Comparison of ENCODE assay signal across 25 cellular contexts in genomic region chr3:186339180-186339912, GRCh38. TPM values are rescaled to one million over a fixed set of nuclear protein-coding genes. Genes with fewer than 3 reads are reported as not detected.
DNase-seq lines count a peak whose midpoint lies in the region; ATAC-seq and TF ChIP-seq lines count a peak whose summit lies in the region.
"Had no signal": no experiment of that assay in that cellular context is flagged by ENCODE, and none has a peak within 500 bp of the region (broad histone marks: within the 10 kb centered on the region; RNA-seq: fewer than 3 reads in every experiment).

No MANE protein-coding gene starts in this region.

- no peak for DNase-seq in activated naive CD4-positive, alpha-beta T cell (lab: John Stamatoyannopoulos, UW)
- peak; percentile 39 for DNase-seq in Jurkat, Clone E6-1 (ENCODE audit: low read depth, low spot score)
- peak; percentile 54 for DNase-seq in germinal center (ENCODE audit: low spot score)
- no peak for DNase-seq in naive thymus-derived CD4-positive, alpha-beta T cell
- no peak for DNase-seq in heart left ventricle
- DNase-seq in ACHN = no peak
- DNase-seq: activated CD4-positive, alpha-beta T cell treated with anti-CD3 and anti-CD28 coated beads for 4 hours; activated naive CD4-positive, alpha-beta T cell treated with anti-CD3 and anti-CD28 coated beads, Interleukin-2, amount 50 U/mL, for 16 hours; activated T-cell treated with anti-CD3 and anti-CD28 coated beads, Interleukin-2, amount 50 U/mL, for 48 hours; AML-193; left colon; occipital lobe; psoas muscle; stimulated activated naive CD8-positive, alpha-beta T cell treated with anti-CD3 and anti-CD28 coated beads, Interleukin-15, Interleukin-2, amounts not matched to agents 100 U/mL and 50 U/mL, for 24 hours; T-helper 1 cell had no signal

- TF ChIP-seq CTCF in heart left ventricle (IDR thresholded peaks at IDR 0.05) = no peak

- peaks cover 5% of the 10 kb centered on the region for H3K9me3 Mint-ChIP-seq in activated naive CD4-positive, alpha-beta T cell treated with anti-CD3 and anti-CD28 coated beads, Interleukin-2, amount 50 U/mL, for 24 hours
- H3K9me3 Mint-ChIP-seq in naive thymus-derived CD4-positive, alpha-beta T cell = peaks cover 0 to 7% (median 4%) of the 10 kb centered on the region in 11 donors

- no peaks in the 10 kb centered on the region for H3K4me1 ChIP-seq in naive thymus-derived CD4-positive, alpha-beta T cell (ENCODE audit: control insufficient read depth in 2 of 2, insufficient read depth in 2 of 2, low read length in 2 of 2)
- H3K4me1 ChIP-seq in heart left ventricle = peaks cover 0 to 23% (median 5%) of the 10 kb centered on the region in 12 donors
- H3K4me1 ChIP-seq: ascending aorta, foreskin keratinocyte, psoas muscle had no signal

- in situ Hi-C loops in ACHN (cut with HindIII; ENCODE audit: low pct_ligation_motif_present, low pct_unique_long_range_greater_than_20kb, low sequenced_read_pairs) = no loop called here

- H3K36me3 ChIP-seq in naive thymus-derived CD4-positive, alpha-beta T cell (ENCODE audit: control insufficient read depth in 2 of 3, insufficient read depth in 3 of 3, low read length in 3 of 3) = no peaks in the 10 kb centered on the region
- H3K36me3 ChIP-seq in heart left ventricle = no peaks in the 10 kb centered on the region
- H3K36me3 ChIP-seq: ascending aorta, thoracic aorta had no signal

- no peak for ATAC-seq in GM18907 (IDR thresholded peaks at IDR 0.05; ENCODE audit: unreplicated experiment)
- no peak for ATAC-seq in naive thymus-derived CD4-positive, alpha-beta T cell
- no peak for ATAC-seq in heart left ventricle
- ATAC-seq: left colon; psoas muscle; stimulated activated naive CD8-positive, alpha-beta T cell treated with anti-CD3 and anti-CD28 coated beads, Interleukin-15, Interleukin-2, amounts not matched to agents 100 U/mL and 50 U/mL, for 24 hours had no signal

- H3K36me3 Mint-ChIP-seq in activated naive CD4-positive, alpha-beta T cell treated with anti-CD3 and anti-CD28 coated beads, Interleukin-2, amount 50 U/mL, for 24 hours = peaks cover 2% of the 10 kb centered on the region
- H3K36me3 Mint-ChIP-seq in naive thymus-derived CD4-positive, alpha-beta T cell = peaks cover 0 to 5% (median 0%) of the 10 kb centered on the region in 5 donors

- H3K27ac Mint-ChIP-seq in activated naive CD4-positive, alpha-beta T cell treated with anti-CD3 and anti-CD28 coated beads, Interleukin-2, amount 50 U/mL, for 24 hours = peak overlapping the region; percentile 13
- peak overlapping the region in 2 of 9 donors; percentile 19 to 29 for H3K27ac Mint-ChIP-seq in naive thymus-derived CD4-positive, alpha-beta T cell

- H3K9me3 ChIP-seq in naive thymus-derived CD4-positive, alpha-beta T cell (ENCODE audit: control insufficient read depth in 2 of 3, low read length in 3 of 3) = no peaks in the 10 kb centered on the region
- no peaks in the 10 kb centered on the region for H3K9me3 ChIP-seq in heart left ventricle
- H3K9me3 ChIP-seq: ascending aorta, psoas muscle, thoracic aorta had no signal

- H3K27ac ChIP-seq in naive thymus-derived CD4-positive, alpha-beta T cell (ENCODE audit: low read depth, low read length) = no peak overlapping the region
- no peak overlapping the region for H3K27ac ChIP-seq in heart left ventricle
- H3K27ac ChIP-seq: ascending aorta, coronary artery, foreskin keratinocyte, hepatocyte, HL-60, psoas muscle, RWPE1, thoracic aorta had no signal

- CTCF ChIA-PET in naive thymus-derived CD4-positive, alpha-beta T cell (lab: Charles Lee) = no interaction called here

- WGBS in heart left ventricle, 4 donors = 70 to 84% (median 76%) methylated on average over 4 of the region's 4 CpGs

- TF ChIP-seq POLR2A in heart left ventricle (IDR thresholded peaks at IDR 0.05) = no peak

- POLR2A ChIA-PET in naive thymus-derived CD4-positive, alpha-beta T cell (lab: Charles Lee) = interaction anchor here (0.6 kb wide), 1 partner anchor 201 kb away, joined by 3 read pairs; no protein-coding TSS in a partner anchor

- peaks cover 3% of the 10 kb centered on the region for H3K27me3 Mint-ChIP-seq in activated naive CD4-positive, alpha-beta T cell treated with anti-CD3 and anti-CD28 coated beads, Interleukin-2, amount 50 U/mL, for 24 hours
- H3K27me3 Mint-ChIP-seq in naive thymus-derived CD4-positive, alpha-beta T cell = peaks cover 0 to 16% (median 8%) of the 10 kb centered on the region in 5 donors

- H3K4me1 Mint-ChIP-seq in activated naive CD4-positive, alpha-beta T cell treated with anti-CD3 and anti-CD28 coated beads, Interleukin-2, amount 50 U/mL, for 24 hours = peaks cover 5% of the 10 kb centered on the region
- H3K4me1 Mint-ChIP-seq in naive thymus-derived CD4-positive, alpha-beta T cell = peaks cover 0 to 12% (median 10%) of the 10 kb centered on the region in 7 donors

- H3K4me3 Mint-ChIP-seq in activated naive CD4-positive, alpha-beta T cell treated with anti-CD3 and anti-CD28 coated beads, Interleukin-2, amount 50 U/mL, for 24 hours = no peak overlapping the region
- no peak overlapping the region for H3K4me3 Mint-ChIP-seq in naive thymus-derived CD4-positive, alpha-beta T cell

- intact Hi-C loops in naive thymus-derived CD4-positive, alpha-beta T cell (cut with micrococcal nuclease) = no loop called here
- intact Hi-C loops in heart left ventricle (cut with DNase I) = no loop called here

- no peak overlapping the region for H3K4me3 ChIP-seq in Jurkat, Clone E6-1 (ENCODE audit: low read length)
- H3K4me3 ChIP-seq in naive thymus-derived CD4-positive, alpha-beta T cell (ENCODE audit: low read length) = no peak overlapping the region
- H3K4me3 ChIP-seq in heart left ventricle = no peak overlapping the region
- H3K4me3 ChIP-seq: ascending aorta, coronary artery, hepatocyte, psoas muscle, thoracic aorta had no signal

- no peaks in the 10 kb centered on the region for H3K27me3 ChIP-seq in naive thymus-derived CD4-positive, alpha-beta T cell (ENCODE audit: control insufficient read depth in 2 of 2, insufficient read depth in 2 of 2, low read length in 2 of 2)
- H3K27me3 ChIP-seq in heart left ventricle = no peaks in the 10 kb centered on the region
- H3K27me3 ChIP-seq: ascending aorta, hepatocyte had no signal

RNA-seq across cellular contexts. Expression of gene DGKG, which starts 22.7 kb away (rescaled TPM):
- 0.91 TPM for polyA plus RNA-seq in Jurkat, Clone E6-1 (2012; ENCODE audit: insufficient read depth, insufficient read length)
- 10 to 100 TPM in 1 of 5 experiments, under 1 TPM in 2, not detected in 2; 0.15 to 10.0 (median 0.50) TPM for total RNA-seq in naive thymus-derived CD4-positive, alpha-beta T cell
- polyA plus RNA-seq in naive thymus-derived CD4-positive, alpha-beta T cell = not detected
- 10 to 100 TPM; 21.6 to 59.3 (median 35.9) TPM for total RNA-seq in heart left ventricle
- polyA plus RNA-seq in heart left ventricle = 10 to 100 TPM in 1 of 2 donors, 1 to 10 TPM in 1; 9.0 to 18.4 TPM
- total RNA-seq: G401, hepatocyte had no signal
- polyA plus RNA-seq: foreskin keratinocyte, hepatocyte had no signal

Comparison
In these comparisons a context has a peak if more than half of its experiments do, and no peak if none do; other contexts are left out.
1. DNase-seq: peak in Jurkat, Clone E6-1 (single experiment) and germinal center (single experiment); none in activated naive CD4-positive, alpha-beta T cell (0 of 4), naive thymus-derived CD4-positive, alpha-beta T cell (0 of 9), heart left ventricle (0 of 5) and ACHN (single experiment).